2 cellular contexts compared by ENCODE assay signal in the genomic region with DNA sequence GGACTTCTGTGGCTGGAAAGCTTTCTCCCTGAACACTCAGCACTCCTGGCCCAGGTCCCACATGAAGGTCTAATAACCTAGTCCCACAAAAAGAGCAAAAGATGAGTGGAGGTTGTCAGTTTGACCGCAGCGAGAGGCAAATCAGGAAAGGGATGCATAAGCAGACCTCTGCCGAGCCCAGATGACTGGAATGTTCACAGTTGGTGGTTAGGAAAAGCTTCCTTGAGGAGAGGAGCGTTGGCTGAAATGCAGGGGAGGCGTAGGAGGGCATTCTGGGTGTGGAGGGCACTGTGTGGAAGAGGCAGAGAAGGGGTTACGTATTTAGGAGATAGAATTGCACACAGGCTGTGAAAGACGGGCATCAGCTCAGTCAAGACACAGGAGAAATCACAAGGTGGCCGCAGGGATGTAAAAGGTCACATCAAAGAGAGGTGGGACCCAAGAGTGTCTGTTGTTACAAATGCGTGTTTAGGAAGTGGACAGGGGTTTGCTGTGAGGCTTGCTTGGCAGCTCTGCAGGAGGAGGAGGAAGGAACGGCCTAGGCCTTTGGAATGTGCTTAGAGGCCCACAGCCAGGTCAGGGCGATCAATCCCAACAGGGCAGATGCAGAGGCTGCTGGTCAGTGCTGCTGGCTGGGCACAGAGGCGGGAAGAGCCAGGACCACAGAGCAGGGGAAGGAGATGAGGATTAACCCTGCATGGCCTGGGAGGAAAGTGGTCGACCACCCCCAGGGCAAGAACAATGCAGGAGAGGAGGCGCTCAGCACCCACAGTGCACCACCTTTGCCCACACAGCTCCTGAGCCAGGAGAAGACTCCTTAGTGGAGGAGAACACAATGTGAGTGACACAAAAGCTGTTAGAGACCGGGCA.
A peak's percentile ranks its signal among the peaks of the same experiment; 100 is the strongest.
TF ChIP-seq lines count a peak whose summit lies in the region.

No MANE protein-coding gene starts in this region.

TF ChIP-seq in GM23338, 12 proteins besides CTCF, POLR2A, EP300 and RAD21 (continues in another document):
- TF ChIP-seq, protein P1, sequence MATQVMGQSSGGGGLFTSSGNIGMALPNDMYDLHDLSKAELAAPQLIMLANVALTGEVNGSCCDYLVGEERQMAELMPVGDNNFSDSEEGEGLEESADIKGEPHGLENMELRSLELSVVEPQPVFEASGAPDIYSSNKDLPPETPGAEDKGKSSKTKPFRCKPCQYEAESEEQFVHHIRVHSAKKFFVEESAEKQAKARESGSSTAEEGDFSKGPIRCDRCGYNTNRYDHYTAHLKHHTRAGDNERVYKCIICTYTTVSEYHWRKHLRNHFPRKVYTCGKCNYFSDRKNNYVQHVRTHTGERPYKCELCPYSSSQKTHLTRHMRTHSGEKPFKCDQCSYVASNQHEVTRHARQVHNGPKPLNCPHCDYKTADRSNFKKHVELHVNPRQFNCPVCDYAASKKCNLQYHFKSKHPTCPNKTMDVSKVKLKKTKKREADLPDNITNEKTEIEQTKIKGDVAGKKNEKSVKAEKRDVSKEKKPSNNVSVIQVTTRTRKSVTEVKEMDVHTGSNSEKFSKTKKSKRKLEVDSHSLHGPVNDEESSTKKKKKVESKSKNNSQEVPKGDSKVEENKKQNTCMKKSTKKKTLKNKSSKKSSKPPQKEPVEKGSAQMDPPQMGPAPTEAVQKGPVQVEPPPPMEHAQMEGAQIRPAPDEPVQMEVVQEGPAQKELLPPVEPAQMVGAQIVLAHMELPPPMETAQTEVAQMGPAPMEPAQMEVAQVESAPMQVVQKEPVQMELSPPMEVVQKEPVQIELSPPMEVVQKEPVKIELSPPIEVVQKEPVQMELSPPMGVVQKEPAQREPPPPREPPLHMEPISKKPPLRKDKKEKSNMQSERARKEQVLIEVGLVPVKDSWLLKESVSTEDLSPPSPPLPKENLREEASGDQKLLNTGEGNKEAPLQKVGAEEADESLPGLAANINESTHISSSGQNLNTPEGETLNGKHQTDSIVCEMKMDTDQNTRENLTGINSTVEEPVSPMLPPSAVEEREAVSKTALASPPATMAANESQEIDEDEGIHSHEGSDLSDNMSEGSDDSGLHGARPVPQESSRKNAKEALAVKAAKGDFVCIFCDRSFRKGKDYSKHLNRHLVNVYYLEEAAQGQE (IDR thresholded peaks at IDR 0.05; ENCODE audit: unreplicated experiment), result no peak
- no peak for TF ChIP-seq NANOG (IDR thresholded peaks at IDR 0.05; ENCODE audit: borderline replicate concordance)
- no peak for TF ChIP-seq ZNF114 (CRISPR knock-in tag; IDR thresholded peaks at IDR 0.05)
- TF ChIP-seq EZH2phosphoT487 (IDR thresholded peaks at IDR 0.05; ENCODE audit: unreplicated experiment), result no peak
- no peak for TF ChIP-seq ZNF331 (CRISPR knock-in tag; IDR thresholded peaks at IDR 0.05; ENCODE audit: low read depth)
- no peak for TF ChIP-seq POLR2AphosphoS5 (IDR thresholded peaks at IDR 0.05; ENCODE audit: low read depth)
- no peak for TF ChIP-seq JUNB (IDR thresholded peaks at IDR 0.05; ENCODE audit: unreplicated experiment)
- TF ChIP-seq, protein P2, sequence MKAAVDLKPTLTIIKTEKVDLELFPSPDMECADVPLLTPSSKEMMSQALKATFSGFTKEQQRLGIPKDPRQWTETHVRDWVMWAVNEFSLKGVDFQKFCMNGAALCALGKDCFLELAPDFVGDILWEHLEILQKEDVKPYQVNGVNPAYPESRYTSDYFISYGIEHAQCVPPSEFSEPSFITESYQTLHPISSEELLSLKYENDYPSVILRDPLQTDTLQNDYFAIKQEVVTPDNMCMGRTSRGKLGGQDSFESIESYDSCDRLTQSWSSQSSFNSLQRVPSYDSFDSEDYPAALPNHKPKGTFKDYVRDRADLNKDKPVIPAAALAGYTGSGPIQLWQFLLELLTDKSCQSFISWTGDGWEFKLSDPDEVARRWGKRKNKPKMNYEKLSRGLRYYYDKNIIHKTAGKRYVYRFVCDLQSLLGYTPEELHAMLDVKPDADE (IDR thresholded peaks at IDR 0.05), result no peak
- TF ChIP-seq STAT1 (IDR thresholded peaks at IDR 0.05; ENCODE audit: unreplicated experiment), result no peak

TF ChIP-seq in K562, 482 proteins besides CTCF, POLR2A, EP300 and RAD21:
- TF ChIP-seq PBX2 (CRISPR knock-in tag; IDR thresholded peaks at IDR 0.05; ENCODE audit: low read depth), result 0 out of 2 replicates have a peak, but pooled peaks have one; percentile 4
- no peak for TF ChIP-seq PBX2 (tag; conservative IDR thresholded peaks at IDR 0.05; ENCODE audit: low read depth)
- no peak for TF ChIP-seq TRIM28 (IDR thresholded peaks at IDR 0.05)
- TF ChIP-seq GTF3C2 (IDR thresholded peaks at IDR 0.05; ENCODE audit: borderline replicate concordance, extremely low read depth, insufficient read length), result no peak
- no peak for TF ChIP-seq ESRRA (IDR thresholded peaks at IDR 0.05; ENCODE audit: borderline replicate concordance, low read depth)
- no peak for TF ChIP-seq ZNF766 (CRISPR knock-in tag; conservative IDR thresholded peaks at IDR 0.05)
- TF ChIP-seq TGIF2 (CRISPR knock-in tag; IDR thresholded peaks at IDR 0.05), result no peak
- TF ChIP-seq, protein P3, sequence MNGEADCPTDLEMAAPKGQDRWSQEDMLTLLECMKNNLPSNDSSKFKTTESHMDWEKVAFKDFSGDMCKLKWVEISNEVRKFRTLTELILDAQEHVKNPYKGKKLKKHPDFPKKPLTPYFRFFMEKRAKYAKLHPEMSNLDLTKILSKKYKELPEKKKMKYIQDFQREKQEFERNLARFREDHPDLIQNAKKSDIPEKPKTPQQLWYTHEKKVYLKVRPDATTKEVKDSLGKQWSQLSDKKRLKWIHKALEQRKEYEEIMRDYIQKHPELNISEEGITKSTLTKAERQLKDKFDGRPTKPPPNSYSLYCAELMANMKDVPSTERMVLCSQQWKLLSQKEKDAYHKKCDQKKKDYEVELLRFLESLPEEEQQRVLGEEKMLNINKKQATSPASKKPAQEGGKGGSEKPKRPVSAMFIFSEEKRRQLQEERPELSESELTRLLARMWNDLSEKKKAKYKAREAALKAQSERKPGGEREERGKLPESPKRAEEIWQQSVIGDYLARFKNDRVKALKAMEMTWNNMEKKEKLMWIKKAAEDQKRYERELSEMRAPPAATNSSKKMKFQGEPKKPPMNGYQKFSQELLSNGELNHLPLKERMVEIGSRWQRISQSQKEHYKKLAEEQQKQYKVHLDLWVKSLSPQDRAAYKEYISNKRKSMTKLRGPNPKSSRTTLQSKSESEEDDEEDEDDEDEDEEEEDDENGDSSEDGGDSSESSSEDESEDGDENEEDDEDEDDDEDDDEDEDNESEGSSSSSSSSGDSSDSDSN (IDR thresholded peaks at IDR 0.05; ENCODE audit: borderline replicate concordance in 1 of 2, low read depth in 2 of 2, low read length in 2 of 2), result no peak
